ENCODE assay signal across 9 cellular contexts in the genomic region with DNA sequence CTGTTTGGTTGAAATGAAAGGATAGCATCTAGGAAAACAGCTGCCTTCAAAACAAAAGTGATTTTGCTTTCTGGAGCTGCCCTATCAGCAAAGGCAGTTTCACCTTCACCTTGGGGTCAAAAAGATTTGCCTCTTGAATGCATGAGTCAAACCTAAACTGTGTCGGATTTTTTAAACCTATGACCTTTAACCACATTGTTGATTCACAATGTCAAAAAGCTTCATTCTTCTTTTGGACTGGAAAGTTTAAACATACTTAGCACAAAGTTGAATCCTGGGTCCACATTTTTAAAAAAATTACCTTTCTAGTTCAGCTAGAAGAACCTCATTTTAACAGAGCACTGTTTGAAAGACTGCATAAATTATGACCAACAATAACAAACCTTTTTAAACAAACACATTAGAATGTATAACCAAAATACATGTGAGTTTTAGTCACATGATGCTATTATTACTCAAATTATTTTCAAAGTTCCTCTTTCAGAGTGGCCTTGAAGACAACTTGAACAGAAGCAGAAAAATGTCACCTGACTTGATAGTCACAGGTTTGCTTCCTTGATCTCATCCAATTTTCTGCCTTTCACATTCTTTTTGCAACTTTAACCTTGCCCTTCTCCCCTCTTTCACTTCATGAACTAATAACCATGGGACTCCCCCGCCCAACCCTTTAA.
DNase-seq lines count a peak whose midpoint lies in the region; ATAC-seq and TF ChIP-seq lines count a peak whose summit lies in the region.
"Had no signal": no experiment of that assay in that cellular context is flagged by ENCODE, and none has a peak within 500 bp of the region (broad histone marks: within the 10 kb centered on the region; RNA-seq: fewer than 3 reads in every experiment).

No MANE protein-coding gene starts in this region.

- no peaks in the 10 kb centered on the region for H4K20me1 ChIP-seq in GM23338 (replicated peaks; ENCODE audit: insufficient read depth)

- peaks cover 12% of the 10 kb centered on the region; the same call in 1 of the 2 replicates for H3K9me2 ChIP-seq in GM23338 (ENCODE audit: insufficient read depth)

- DNase-seq in choroid plexus epithelial cell (ENCODE audit: low read depth) (peak; percentile 82), ureter (ENCODE audit: low spot score) (no peak), iPS-NIHi11 (ENCODE audit: low spot score) (no peak), left lung (no peak), GM23338 (ENCODE audit: low spot score) (no peak)
- DNase-seq: activated naive CD8-positive, alpha-beta T cell treated with anti-CD3 and anti-CD28 coated beads, Interleukin-2, amount 10 ng/mL, durations not matched to agents 7 days and 5 days had no signal

- H3K4me1 ChIP-seq in left lung (peaks cover 0 to 12% of the 10 kb centered on the region in 2 donors), GM23338 (ENCODE audit: insufficient read depth) (no peaks in the 10 kb centered on the region)

- no peaks in the 10 kb centered on the region for H3K9me3 ChIP-seq in left lung

- H3K4me1 Mint-ChIP-seq in GM23338: peaks cover 6% of the 10 kb centered on the region; the same call in 2 of the 3 replicates

- H3K36me3 ChIP-seq in left lung (no peaks in the 10 kb centered on the region), GM23338 (ENCODE audit: insufficient read depth) (no peaks in the 10 kb centered on the region)

- intact Hi-C loops in left lung (cut with DNase I): no loop called here

- H3K4me3 ChIP-seq in choroid plexus epithelial cell (ENCODE audit: low read depth, low read length) (no peak overlapping the region), left lung (no peak overlapping the region), GM23338 (no peak overlapping the region)

- ATAC-seq in GM18498 (IDR thresholded peaks at IDR 0.05; ENCODE audit: unreplicated experiment) (peak; percentile 68), GM19468 (IDR thresholded peaks at IDR 0.05; ENCODE audit: extremely low read depth, unreplicated experiment) (peak; percentile 53), HG03159 (IDR thresholded peaks at IDR 0.05; ENCODE audit: unreplicated experiment) (peak; percentile 72), left lung (no peak), GM23338 (no peak)

- H3K27me3 Mint-ChIP-seq in GM23338 (ENCODE audit: insufficient read depth, low read depth, poor library complexity): peaks cover 8% of the 10 kb centered on the region
- H3K27me3 Mint-ChIP-seq: activated naive CD8-positive, alpha-beta T cell treated with anti-CD3 and anti-CD28 coated beads, Interleukin-2, amount 10 ng/mL, durations not matched to agents 7 days and 5 days had no signal

- TF ChIP-seq CTCF in choroid plexus epithelial cell (conservative IDR thresholded peaks at IDR 0.05; ENCODE audit: low read depth, low read length) (no peak), left lung (IDR thresholded peaks at IDR 0.05) (no peak), GM23338 (conservative IDR thresholded peaks at IDR 0.05; ENCODE audit: low read depth in 2 of 2) (no peak)

- no peaks in the 10 kb centered on the region for H3F3A ChIP-seq in GM23338 (replicated peaks; ENCODE audit: low read depth)

- H3K27me3 ChIP-seq in left lung (no peaks in the 10 kb centered on the region), GM23338 (ENCODE audit: insufficient read depth) (no peaks in the 10 kb centered on the region)

- no peaks in the 10 kb centered on the region for H3K9me3 Mint-ChIP-seq in GM23338

- no peak overlapping the region for H3K4me2 ChIP-seq in GM23338

- no peak overlapping the region for H2AFZ ChIP-seq in GM23338

- H3K27ac ChIP-seq in left lung (no peak overlapping the region), GM23338 (ENCODE audit: low read depth) (no peak overlapping the region)

- no peak overlapping the region for H3K27ac Mint-ChIP-seq in GM23338
- H3K27ac Mint-ChIP-seq: activated naive CD8-positive, alpha-beta T cell treated with anti-CD3 and anti-CD28 coated beads, Interleukin-2, amount 10 ng/mL, durations not matched to agents 7 days and 5 days had no signal

- H3K4me3 Mint-ChIP-seq in GM23338: no peak overlapping the region
- H3K4me3 Mint-ChIP-seq: activated naive CD8-positive, alpha-beta T cell treated with anti-CD3 and anti-CD28 coated beads, Interleukin-2, amount 10 ng/mL, durations not matched to agents 7 days and 5 days had no signal

- H3K79me2 ChIP-seq in GM23338 (replicated peaks; ENCODE audit: insufficient read depth): no peaks in the 10 kb centered on the region

- no peaks in the 10 kb centered on the region for H3K36me3 Mint-ChIP-seq in GM23338 (ENCODE audit: low read depth)
- H3K36me3 Mint-ChIP-seq: activated naive CD8-positive, alpha-beta T cell treated with anti-CD3 and anti-CD28 coated beads, Interleukin-2, amount 10 ng/mL, durations not matched to agents 7 days and 5 days had no signal

TF ChIP-seq in GM23338, 12 proteins besides CTCF, POLR2A, EP300 and RAD21:
- TF ChIP-seq NANOG (IDR thresholded peaks at IDR 0.05; ENCODE audit: borderline replicate concordance) (no peak), EZH2phosphoT487 (IDR thresholded peaks at IDR 0.05; ENCODE audit: unreplicated experiment) (no peak), CREB1 (CRISPR knock-in tag; IDR thresholded peaks at IDR 0.05; ENCODE audit: low read depth) (no peak), ZNF114 (CRISPR knock-in tag; IDR thresholded peaks at IDR 0.05) (no peak), STAT1 (IDR thresholded peaks at IDR 0.05; ENCODE audit: unreplicated experiment) (no peak)
- TF ChIP-seq, protein P1, sequence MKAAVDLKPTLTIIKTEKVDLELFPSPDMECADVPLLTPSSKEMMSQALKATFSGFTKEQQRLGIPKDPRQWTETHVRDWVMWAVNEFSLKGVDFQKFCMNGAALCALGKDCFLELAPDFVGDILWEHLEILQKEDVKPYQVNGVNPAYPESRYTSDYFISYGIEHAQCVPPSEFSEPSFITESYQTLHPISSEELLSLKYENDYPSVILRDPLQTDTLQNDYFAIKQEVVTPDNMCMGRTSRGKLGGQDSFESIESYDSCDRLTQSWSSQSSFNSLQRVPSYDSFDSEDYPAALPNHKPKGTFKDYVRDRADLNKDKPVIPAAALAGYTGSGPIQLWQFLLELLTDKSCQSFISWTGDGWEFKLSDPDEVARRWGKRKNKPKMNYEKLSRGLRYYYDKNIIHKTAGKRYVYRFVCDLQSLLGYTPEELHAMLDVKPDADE (IDR thresholded peaks at IDR 0.05): no peak
- TF ChIP-seq, protein P2, sequence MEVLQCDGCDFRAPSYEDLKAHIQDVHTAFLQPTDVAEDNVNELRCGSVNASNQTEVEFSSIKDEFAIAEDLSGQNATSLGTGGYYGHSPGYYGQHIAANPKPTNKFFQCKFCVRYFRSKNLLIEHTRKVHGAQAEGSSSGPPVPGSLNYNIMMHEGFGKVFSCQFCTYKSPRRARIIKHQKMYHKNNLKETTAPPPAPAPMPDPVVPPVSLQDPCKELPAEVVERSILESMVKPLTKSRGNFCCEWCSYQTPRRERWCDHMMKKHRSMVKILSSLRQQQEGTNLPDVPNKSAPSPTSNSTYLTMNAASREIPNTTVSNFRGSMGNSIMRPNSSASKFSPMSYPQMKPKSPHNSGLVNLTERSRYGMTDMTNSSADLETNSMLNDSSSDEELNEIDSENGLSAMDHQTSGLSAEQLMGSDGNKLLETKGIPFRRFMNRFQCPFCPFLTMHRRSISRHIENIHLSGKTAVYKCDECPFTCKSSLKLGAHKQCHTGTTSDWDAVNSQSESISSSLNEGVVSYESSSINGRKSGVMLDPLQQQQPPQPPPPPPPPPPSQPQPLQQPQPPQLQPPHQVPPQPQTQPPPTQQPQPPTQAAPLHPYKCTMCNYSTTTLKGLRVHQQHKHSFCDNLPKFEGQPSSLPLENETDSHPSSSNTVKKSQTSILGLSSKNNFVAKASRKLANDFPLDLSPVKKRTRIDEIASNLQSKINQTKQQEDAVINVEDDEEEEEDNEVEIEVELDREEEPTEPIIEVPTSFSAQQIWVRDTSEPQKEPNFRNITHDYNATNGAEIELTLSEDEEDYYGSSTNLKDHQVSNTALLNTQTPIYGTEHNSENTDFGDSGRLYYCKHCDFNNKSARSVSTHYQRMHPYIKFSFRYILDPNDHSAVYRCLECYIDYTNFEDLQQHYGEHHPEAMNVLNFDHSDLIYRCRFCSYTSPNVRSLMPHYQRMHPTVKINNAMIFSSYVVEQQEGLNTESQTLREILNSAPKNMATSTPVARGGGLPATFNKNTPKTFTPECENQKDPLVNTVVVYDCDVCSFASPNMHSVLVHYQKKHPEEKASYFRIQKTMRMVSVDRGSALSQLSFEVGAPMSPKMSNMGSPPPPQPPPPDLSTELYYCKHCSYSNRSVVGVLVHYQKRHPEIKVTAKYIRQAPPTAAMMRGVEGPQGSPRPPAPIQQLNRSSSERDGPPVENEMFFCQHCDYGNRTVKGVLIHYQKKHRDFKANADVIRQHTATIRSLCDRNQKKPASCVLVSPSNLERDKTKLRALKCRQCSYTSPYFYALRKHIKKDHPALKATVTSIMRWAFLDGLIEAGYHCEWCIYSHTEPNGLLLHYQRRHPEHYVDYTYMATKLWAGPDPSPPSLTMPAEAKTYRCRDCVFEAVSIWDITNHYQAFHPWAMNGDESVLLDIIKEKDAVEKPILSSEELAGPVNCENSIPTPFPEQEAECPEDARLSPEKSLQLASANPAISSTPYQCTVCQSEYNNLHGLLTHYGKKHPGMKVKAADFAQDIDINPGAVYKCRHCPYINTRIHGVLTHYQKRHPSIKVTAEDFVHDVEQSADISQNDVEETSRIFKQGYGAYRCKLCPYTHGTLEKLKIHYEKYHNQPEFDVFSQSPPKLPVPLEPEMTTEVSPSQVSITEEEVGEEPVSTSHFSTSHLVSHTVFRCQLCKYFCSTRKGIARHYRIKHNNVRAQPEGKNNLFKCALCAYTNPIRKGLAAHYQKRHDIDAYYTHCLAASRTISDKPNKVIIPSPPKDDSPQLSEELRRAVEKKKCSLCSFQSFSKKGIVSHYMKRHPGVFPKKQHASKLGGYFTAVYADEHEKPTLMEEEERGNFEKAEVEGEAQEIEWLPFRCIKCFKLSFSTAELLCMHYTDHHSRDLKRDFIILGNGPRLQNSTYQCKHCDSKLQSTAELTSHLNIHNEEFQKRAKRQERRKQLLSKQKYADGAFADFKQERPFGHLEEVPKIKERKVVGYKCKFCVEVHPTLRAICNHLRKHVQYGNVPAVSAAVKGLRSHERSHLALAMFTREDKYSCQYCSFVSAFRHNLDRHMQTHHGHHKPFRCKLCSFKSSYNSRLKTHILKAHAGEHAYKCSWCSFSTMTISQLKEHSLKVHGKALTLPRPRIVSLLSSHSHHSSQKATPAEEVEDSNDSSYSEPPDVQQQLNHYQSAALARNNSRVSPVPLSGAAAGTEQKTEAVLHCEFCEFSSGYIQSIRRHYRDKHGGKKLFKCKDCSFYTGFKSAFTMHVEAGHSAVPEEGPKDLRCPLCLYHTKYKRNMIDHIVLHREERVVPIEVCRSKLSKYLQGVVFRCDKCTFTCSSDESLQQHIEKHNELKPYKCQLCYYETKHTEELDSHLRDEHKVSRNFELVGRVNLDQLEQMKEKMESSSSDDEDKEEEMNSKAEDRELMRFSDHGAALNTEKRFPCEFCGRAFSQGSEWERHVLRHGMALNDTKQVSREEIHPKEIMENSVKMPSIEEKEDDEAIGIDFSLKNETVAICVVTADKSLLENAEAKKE (CRISPR knock-in tag; IDR thresholded peaks at IDR 0.05): no peak

Comparison
In these comparisons a context has a peak if more than half of its experiments do, and no peak if none do; other contexts are left out.
1. ATAC-seq: peak in GM18498 (single experiment), GM19468 (single experiment) and HG03159 (single experiment); none in left lung (single experiment) and GM23338 (single experiment).